ENCODE assay signal across 1 cellular context in the genomic region with DNA sequence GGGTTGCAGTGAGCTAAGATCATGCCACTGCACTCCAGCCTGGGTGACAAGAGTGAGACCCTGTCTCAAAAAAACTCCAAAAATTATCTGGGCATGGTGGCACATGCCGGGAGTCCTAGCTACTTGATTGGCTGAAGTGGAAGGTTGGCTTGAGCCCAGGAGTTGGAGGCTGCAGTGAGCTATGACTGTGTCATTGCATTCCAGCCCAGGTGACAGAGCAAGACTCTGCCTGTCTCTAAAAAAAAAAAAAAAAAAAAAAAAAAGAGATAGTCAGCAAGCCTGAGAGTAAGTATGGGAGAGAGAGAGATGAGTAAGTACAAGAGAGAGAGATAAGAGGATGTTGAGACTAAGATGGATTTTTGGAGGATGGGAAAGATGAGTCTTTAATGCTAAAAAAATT.
A peak's percentile ranks its signal among the peaks of the same experiment; 100 is the strongest.
TF ChIP-seq lines count a peak whose summit lies in the region.

No MANE protein-coding gene starts in this region.

TF ChIP-seq in SK-N-SH, 30 proteins besides CTCF, POLR2A, EP300 and RAD21:
- TF ChIP-seq MXI1 (IDR thresholded peaks at IDR 0.05; ENCODE audit: low read depth, low read length) (no peak), POLR2AphosphoS5 (IDR thresholded peaks at IDR 0.05; ENCODE audit: low read depth, low read length) (no peak), SMC3 (IDR thresholded peaks at IDR 0.05; ENCODE audit: low read depth, low read length) (no peak), TCF12 (IDR thresholded peaks at IDR 0.05) (peak; percentile 14; the same call in 1 of the 2 replicates), FOSL2 (IDR thresholded peaks at IDR 0.05; ENCODE audit: borderline replicate concordance, low read depth) (peak; percentile 54), NFIC (IDR thresholded peaks at IDR 0.05; ENCODE audit: borderline replicate concordance) (peak; percentile 29; the same call in 1 of the 2 replicates), JUND (IDR thresholded peaks at IDR 0.05) (peak; percentile 46; the same call in 1 of the 2 replicates)
- TF ChIP-seq, protein P1, sequence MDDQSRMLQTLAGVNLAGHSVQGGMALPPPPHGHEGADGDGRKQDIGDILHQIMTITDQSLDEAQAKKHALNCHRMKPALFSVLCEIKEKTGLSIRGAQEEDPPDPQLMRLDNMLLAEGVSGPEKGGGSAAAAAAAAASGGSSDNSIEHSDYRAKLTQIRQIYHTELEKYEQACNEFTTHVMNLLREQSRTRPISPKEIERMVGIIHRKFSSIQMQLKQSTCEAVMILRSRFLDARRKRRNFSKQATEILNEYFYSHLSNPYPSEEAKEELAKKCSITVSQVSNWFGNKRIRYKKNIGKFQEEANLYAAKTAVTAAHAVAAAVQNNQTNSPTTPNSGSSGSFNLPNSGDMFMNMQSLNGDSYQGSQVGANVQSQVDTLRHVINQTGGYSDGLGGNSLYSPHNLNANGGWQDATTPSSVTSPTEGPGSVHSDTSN (IDR thresholded peaks at IDR 0.05), result peak; percentile 29; the same call in 1 of the 2 replicates
- TF ChIP-seq, protein P2, sequence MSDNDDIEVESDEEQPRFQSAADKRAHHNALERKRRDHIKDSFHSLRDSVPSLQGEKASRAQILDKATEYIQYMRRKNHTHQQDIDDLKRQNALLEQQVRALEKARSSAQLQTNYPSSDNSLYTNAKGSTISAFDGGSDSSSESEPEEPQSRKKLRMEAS (IDR thresholded peaks at IDR 0.05; ENCODE audit: low read depth), result 0 out of 2 replicates have a peak, but pooled peaks have one; percentile 32
